17 cellular contexts compared by ENCODE assay signal in genomic region chr17:6714315-6714874, GRCh38. TPM values are rescaled to one million over a fixed set of nuclear protein-coding genes. Genes with fewer than 3 reads are reported as not detected.
DNase-seq lines count a peak whose midpoint lies in the region; ATAC-seq and TF ChIP-seq lines count a peak whose summit lies in the region.
"Had no signal": no experiment of that assay in that cellular context is flagged by ENCODE, and none has a peak within 500 bp of the region (broad histone marks: within the 10 kb centered on the region; RNA-seq: fewer than 3 reads in every experiment).

No MANE protein-coding gene starts in this region.

- intact Hi-C loops in activated T-helper 1 cell treated with anti-CD3 and anti-CD28 coated beads, Interleukin-12 subunit alpha, Interleukin-12 subunit beta, Interleukin-2, Interleukin-4 antibody, amounts not matched to agents 30 ng/mL and 10 ng/mL and 1 ng/mL, durations not matched to agents 14 hours and 24 hours and 36 hours (cut with micrococcal nuclease) = no loop called here
- intact Hi-C loops in right lobe of liver (cut with DNase I) = no loop called here

- TF ChIP-seq POLR2A in right lobe of liver (IDR thresholded peaks at IDR 0.05) = no peak

- H3K4me3 ChIP-seq in right lobe of liver = peak overlapping the region in 2 of 3 donors; percentile 58 to 88

- H3K36me3 Mint-ChIP-seq in activated T-cell treated with anti-CD3 and anti-CD28 coated beads, Interleukin-2, amount 50 U/mL, for 24 hours (ENCODE audit: low read depth) = no peaks in the 10 kb centered on the region
- no peaks in the 10 kb centered on the region for H3K36me3 Mint-ChIP-seq in activated T-cell treated with anti-CD3 and anti-CD28 coated beads, Interleukin-2, amount 50 U/mL, for 4 hours (ENCODE audit: insufficient read depth)
- peaks cover 3% of the 10 kb centered on the region for H3K36me3 Mint-ChIP-seq in activated T-helper 1 cell treated with anti-CD3 and anti-CD28 coated beads, Interleukin-12 subunit alpha, Interleukin-12 subunit beta, Interleukin-2, Interleukin-4 antibody, amounts not matched to agents 30 ng/mL and 10 ng/mL and 1 ng/mL, durations not matched to agents 14 hours and 24 hours and 36 hours (ENCODE audit: low read depth)
- H3K36me3 Mint-ChIP-seq in stimulated activated effector memory CD8-positive, alpha-beta T cell treated with anti-CD3 and anti-CD28 coated beads, Interleukin-12 subunit alpha, Interleukin-12 subunit beta, amount 100 ng/mL, for 72 hours = no peaks in the 10 kb centered on the region

- H3K4me3 Mint-ChIP-seq in activated T-cell treated with anti-CD3 and anti-CD28 coated beads, Interleukin-2, amount 50 U/mL, for 24 hours = peak overlapping the region; percentile 46
- H3K4me3 Mint-ChIP-seq in activated T-cell treated with anti-CD3 and anti-CD28 coated beads, Interleukin-2, amount 50 U/mL, for 4 hours = no peak overlapping the region
- H3K4me3 Mint-ChIP-seq in activated T-helper 1 cell treated with anti-CD3 and anti-CD28 coated beads, Interleukin-12 subunit alpha, Interleukin-12 subunit beta, Interleukin-2, Interleukin-4 antibody, amounts not matched to agents 30 ng/mL and 10 ng/mL and 1 ng/mL, durations not matched to agents 14 hours and 24 hours and 36 hours = peak overlapping the region; percentile 16
- peak overlapping the region; percentile 43 for H3K4me3 Mint-ChIP-seq in stimulated activated effector memory CD8-positive, alpha-beta T cell treated with anti-CD3 and anti-CD28 coated beads, Interleukin-12 subunit alpha, Interleukin-12 subunit beta, amount 100 ng/mL, for 72 hours

- no peak for DNase-seq in activated T-cell treated with anti-CD3 and anti-CD28 coated beads, Interleukin-2, amount 50 U/mL, for 24 hours
- no peak for DNase-seq in activated T-cell treated with anti-CD3 and anti-CD28 coated beads, Interleukin-2, amount 50 U/mL, for 4 hours
- no peak for DNase-seq in activated T-helper 1 cell treated with anti-CD3 and anti-CD28 coated beads, Interleukin-12 subunit alpha, Interleukin-12 subunit beta, Interleukin-2, Interleukin-4 antibody, amounts not matched to agents 30 ng/mL and 10 ng/mL and 1 ng/mL, durations not matched to agents 14 hours and 24 hours and 36 hours (ENCODE audit: low spot score)
- no peak for DNase-seq in right lobe of liver
- no peak for DNase-seq in stimulated activated effector memory CD8-positive, alpha-beta T cell treated with anti-CD3 and anti-CD28 coated beads, Interleukin-12 subunit alpha, Interleukin-12 subunit beta, amount 100 ng/mL, for 72 hours (ENCODE audit: low spot score in 2 of 2)
- DNase-seq in GM10248 (ENCODE audit: extremely low spot score) = no peak
- DNase-seq in stimulated activated CD4-positive, alpha-beta T cell treated with anti-CD3 and anti-CD28 coated beads, Interleukin-15, amount 100 ng/mL, for 24 hours = no peak
- DNase-seq in HUDEP-2 (lab: John Stamatoyannopoulos, UW; ENCODE audit: unreplicated experiment in 76 of 76) = no peak
- DNase-seq: activated naive CD4-positive, alpha-beta T cell treated with Interleukin-2 at 50 U/mL for 16 hours; left cardiac atrium; NCI-H2029 treated with DMSO at 0.1 percent for 48 hours; NCI-H524 treated with DMSO at 0.1 percent for 48 hours; right cardiac atrium; stimulated activated CD4-positive, alpha-beta T cell treated with anti-CD3 and anti-CD28 coated beads, Interleukin-2, amount 100 ng/mL, for 24 hours had no signal

- CTCF ChIA-PET in GM10248 (lab: Yijun Ruan, JAX) = interaction anchor here (1.7 kb wide), 1 partner anchor 12 kb away, joined by 6 read pairs; no protein-coding TSS in a partner anchor

- H3K4me1 ChIP-seq in right lobe of liver = peaks cover 0 to 20% (median 2%) of the 10 kb centered on the region in 4 donors

- peak overlapping the region; percentile 60 to 97 (median 93) for H3K27ac ChIP-seq in right lobe of liver
- H3K27ac ChIP-seq: tibial nerve had no signal

- POLR2A ChIA-PET in GM10248 (lab: Yijun Ruan, JAX) = no interaction called here

- H3K27me3 ChIP-seq in right lobe of liver = no peaks in the 10 kb centered on the region

- no peak for ATAC-seq in activated T-cell treated with anti-CD3 and anti-CD28 coated beads, Interleukin-2, amount 50 U/mL, for 4 hours
- no peak for ATAC-seq in right lobe of liver
- ATAC-seq in stimulated activated effector memory CD8-positive, alpha-beta T cell treated with anti-CD3 and anti-CD28 coated beads, Interleukin-12 subunit alpha, Interleukin-12 subunit beta, amount 100 ng/mL, for 72 hours = no peak

- no peaks in the 10 kb centered on the region for H3K36me3 ChIP-seq in right lobe of liver
- H3K36me3 ChIP-seq: tibial nerve had no signal

- H3K27ac Mint-ChIP-seq in activated T-cell treated with anti-CD3 and anti-CD28 coated beads, Interleukin-2, amount 50 U/mL, for 24 hours = no peak overlapping the region
- H3K27ac Mint-ChIP-seq in activated T-helper 1 cell treated with anti-CD3 and anti-CD28 coated beads, Interleukin-12 subunit alpha, Interleukin-12 subunit beta, Interleukin-2, Interleukin-4 antibody, amounts not matched to agents 30 ng/mL and 10 ng/mL and 1 ng/mL, durations not matched to agents 14 hours and 24 hours and 36 hours = no peak overlapping the region
- H3K27ac Mint-ChIP-seq in stimulated activated effector memory CD8-positive, alpha-beta T cell treated with anti-CD3 and anti-CD28 coated beads, Interleukin-12 subunit alpha, Interleukin-12 subunit beta, amount 100 ng/mL, for 72 hours = no peak overlapping the region

- H3K4me1 Mint-ChIP-seq in activated T-cell treated with anti-CD3 and anti-CD28 coated beads, Interleukin-2, amount 50 U/mL, for 24 hours (ENCODE audit: low read depth) = peaks cover 19% of the 10 kb centered on the region
- H3K4me1 Mint-ChIP-seq in activated T-cell treated with anti-CD3 and anti-CD28 coated beads, Interleukin-2, amount 50 U/mL, for 4 hours (ENCODE audit: low read depth) = peaks cover 14% of the 10 kb centered on the region
- no peaks in the 10 kb centered on the region for H3K4me1 Mint-ChIP-seq in activated T-helper 1 cell treated with anti-CD3 and anti-CD28 coated beads, Interleukin-12 subunit alpha, Interleukin-12 subunit beta, Interleukin-2, Interleukin-4 antibody, amounts not matched to agents 30 ng/mL and 10 ng/mL and 1 ng/mL, durations not matched to agents 14 hours and 24 hours and 36 hours (ENCODE audit: low read depth)
- H3K4me1 Mint-ChIP-seq in stimulated activated effector memory CD8-positive, alpha-beta T cell treated with anti-CD3 and anti-CD28 coated beads, Interleukin-12 subunit alpha, Interleukin-12 subunit beta, amount 100 ng/mL, for 72 hours = peaks cover 27% of the 10 kb centered on the region

- TF ChIP-seq CTCF in right lobe of liver (IDR thresholded peaks at IDR 0.05) = no peak
- no peak for TF ChIP-seq CTCF in GM10248 (IDR thresholded peaks at IDR 0.05; ENCODE audit: control extremely low read depth, extremely low read depth, low read depth, missing control alignments)

- H3K9me3 Mint-ChIP-seq in activated T-cell treated with anti-CD3 and anti-CD28 coated beads, Interleukin-2, amount 50 U/mL, for 24 hours = peaks cover 3% of the 10 kb centered on the region
- no peaks in the 10 kb centered on the region for H3K9me3 Mint-ChIP-seq in activated T-cell treated with anti-CD3 and anti-CD28 coated beads, Interleukin-2, amount 50 U/mL, for 4 hours
- H3K9me3 Mint-ChIP-seq in activated T-helper 1 cell treated with anti-CD3 and anti-CD28 coated beads, Interleukin-12 subunit alpha, Interleukin-12 subunit beta, Interleukin-2, Interleukin-4 antibody, amounts not matched to agents 30 ng/mL and 10 ng/mL and 1 ng/mL, durations not matched to agents 14 hours and 24 hours and 36 hours = no peaks in the 10 kb centered on the region
- no peaks in the 10 kb centered on the region for H3K9me3 Mint-ChIP-seq in stimulated activated effector memory CD8-positive, alpha-beta T cell treated with anti-CD3 and anti-CD28 coated beads, Interleukin-12 subunit alpha, Interleukin-12 subunit beta, amount 100 ng/mL, for 72 hours

- WGBS in right lobe of liver (ENCODE audit: insufficient coverage, low coverage, low lambda C conversion rate, missing lambda C conversion rate) = 88% methylated on average over 6 of the region's 7 CpGs

- H3K9me3 ChIP-seq in right lobe of liver = peaks cover 0 to 3% (median 0%) of the 10 kb centered on the region in 4 donors

- peaks cover 78% of the 10 kb centered on the region for H3K27me3 Mint-ChIP-seq in activated T-cell treated with anti-CD3 and anti-CD28 coated beads, Interleukin-2, amount 50 U/mL, for 24 hours
- peaks cover 66% of the 10 kb centered on the region for H3K27me3 Mint-ChIP-seq in activated T-cell treated with anti-CD3 and anti-CD28 coated beads, Interleukin-2, amount 50 U/mL, for 4 hours (ENCODE audit: low read depth)
- H3K27me3 Mint-ChIP-seq in activated T-helper 1 cell treated with anti-CD3 and anti-CD28 coated beads, Interleukin-12 subunit alpha, Interleukin-12 subunit beta, Interleukin-2, Interleukin-4 antibody, amounts not matched to agents 30 ng/mL and 10 ng/mL and 1 ng/mL, durations not matched to agents 14 hours and 24 hours and 36 hours (ENCODE audit: insufficient read depth) = peaks cover 55% of the 10 kb centered on the region

RNA-seq across cellular contexts. Expression of gene SLC13A5, which starts 1.2 kb away (rescaled TPM):
- total RNA-seq in activated T-cell treated with anti-CD3 and anti-CD28 coated beads, Interleukin-2, amount 50 U/mL, for 4 hours = under 1 TPM in 1 of 3 donors, not detected in 2; 0.13 TPM
- not detected in 2 replicates for total RNA-seq in activated T-helper 1 cell treated with anti-CD3 and anti-CD28 coated beads, Interleukin-12 subunit alpha, Interleukin-12 subunit beta, Interleukin-2, Interleukin-4 antibody, amounts not matched to agents 30 ng/mL and 10 ng/mL and 1 ng/mL, durations not matched to agents 14 hours and 24 hours and 36 hours
- total RNA-seq in right lobe of liver = 100 to 1,000 TPM; 142 to 383 (median 264) TPM
- total RNA-seq: activated CD8-positive, alpha-beta memory T cell treated with anti-CD3 and anti-CD28 coated beads for 36 hours; fibroblast of lung; right cardiac atrium; tibial nerve had no signal

RNA-seq across cellular contexts. Expression of gene XAF1, which starts 41.5 kb away (rescaled TPM):
- 10 to 100 TPM in 1 of 3 donors, 1 to 10 TPM in 2; 3.9 to 10.1 (median 7.8) TPM for total RNA-seq in activated T-cell treated with anti-CD3 and anti-CD28 coated beads, Interleukin-2, amount 50 U/mL, for 4 hours
- total RNA-seq in activated T-helper 1 cell treated with anti-CD3 and anti-CD28 coated beads, Interleukin-12 subunit alpha, Interleukin-12 subunit beta, Interleukin-2, Interleukin-4 antibody, amounts not matched to agents 30 ng/mL and 10 ng/mL and 1 ng/mL, durations not matched to agents 14 hours and 24 hours and 36 hours = 41.7 and 45.7 TPM in 2 replicates
- 10 to 100 TPM; 15.9 to 76.8 (median 42.7) TPM for total RNA-seq in right lobe of liver

Comparison
In these comparisons a context has a peak if more than half of its experiments do, and no peak if none do; other contexts are left out.
1. RNA of gene SLC13A5, which starts 1.2 kb away (total RNA-seq): 142 to 383 TPM in right lobe of liver; 0.13 TPM in activated T-cell treated with anti-CD3 and anti-CD28 coated beads, Interleukin-2, amount 50 U/mL, for 4 hours and not detected in activated T-helper 1 cell treated with anti-CD3 and anti-CD28 coated beads, Interleukin-12 subunit alpha, Interleukin-12 subunit beta, Interleukin-2, Interleukin-4 antibody, amounts not matched to agents 30 ng/mL and 10 ng/mL and 1 ng/mL, durations not matched to agents 14 hours and 24 hours and 36 hours; every median in the first group is over 100 times any median in the second.